Comparison of ENCODE assay signal across 14 cellular contexts in the genomic region with DNA sequence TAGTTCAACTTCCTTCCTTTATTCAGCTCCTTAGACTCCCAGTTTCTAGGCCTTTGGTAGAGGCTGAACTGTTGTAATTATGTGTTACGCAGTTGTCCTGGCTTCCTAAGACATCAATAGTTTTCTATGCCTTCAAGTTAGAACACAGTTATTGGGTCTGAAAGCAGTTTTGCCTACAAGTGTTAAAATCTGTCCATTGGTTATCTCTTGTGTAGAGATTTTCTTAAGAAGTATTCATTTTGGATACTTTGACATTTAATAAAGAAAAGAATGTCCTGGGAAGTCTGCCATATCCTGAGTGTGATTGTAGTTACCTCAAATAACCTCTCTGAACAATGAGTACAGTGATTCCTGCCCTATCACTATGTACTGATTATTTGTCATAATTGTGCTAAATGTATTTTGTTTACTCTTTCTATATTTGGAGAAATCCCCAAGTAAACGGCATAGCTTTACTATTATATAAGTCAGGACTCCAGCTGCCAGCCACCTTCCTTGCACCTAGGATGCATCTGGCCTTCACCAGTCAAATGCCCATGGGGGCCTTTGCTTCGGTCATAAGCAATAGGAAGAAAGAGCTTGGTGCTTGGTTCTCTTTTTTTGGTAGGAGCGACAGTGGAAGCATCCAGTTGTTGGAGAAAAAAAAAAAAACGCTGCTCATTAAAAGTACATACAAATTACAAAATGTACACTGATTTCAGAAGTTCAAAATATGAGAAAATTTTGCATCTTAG.
DNase-seq lines count a peak whose midpoint lies in the region; ATAC-seq and TF ChIP-seq lines count a peak whose summit lies in the region.
"Had no signal": no experiment of that assay in that cellular context is flagged by ENCODE, and none has a peak within 500 bp of the region (broad histone marks: within the 10 kb centered on the region; RNA-seq: fewer than 3 reads in every experiment).

No MANE protein-coding gene starts in this region.

- no peaks in the 10 kb centered on the region for H3K27me3 Mint-ChIP-seq in WTC11 (ENCODE audit: low read depth)
- H3K27me3 Mint-ChIP-seq in effector memory CD8-positive, alpha-beta T cell, result peaks cover 0 to 6% of the 10 kb centered on the region in 2 donors
- no peaks in the 10 kb centered on the region for H3K27me3 Mint-ChIP-seq in activated CD4-positive, alpha-beta memory T cell treated with anti-CD3 and anti-CD28 coated beads for 36 hours
- H3K27me3 Mint-ChIP-seq: B cell had no signal

- no peaks in the 10 kb centered on the region for H3K36me3 ChIP-seq in body of pancreas (replicated peaks in 1 of 2; ENCODE audit: insufficient read depth in 1 of 2, low read depth in 2 of 2)
- H3K36me3 ChIP-seq: neutrophil had no signal

- peaks cover 9% of the 10 kb centered on the region; the same call in 1 of the 2 replicates for H3K4me1 Mint-ChIP-seq in WTC11
- H3K4me1 Mint-ChIP-seq in effector memory CD8-positive, alpha-beta T cell (ENCODE audit: low read depth in 2 of 2), result no peaks in the 10 kb centered on the region
- H3K4me1 Mint-ChIP-seq in activated CD4-positive, alpha-beta memory T cell treated with anti-CD3 and anti-CD28 coated beads for 36 hours (ENCODE audit: low read depth), result no peaks in the 10 kb centered on the region
- H3K4me1 Mint-ChIP-seq: B cell had no signal

- no peak overlapping the region for H3K4me3 Mint-ChIP-seq in WTC11
- H3K4me3 Mint-ChIP-seq in effector memory CD8-positive, alpha-beta T cell, result no peak overlapping the region
- H3K4me3 Mint-ChIP-seq in activated CD4-positive, alpha-beta memory T cell treated with anti-CD3 and anti-CD28 coated beads for 36 hours, result no peak overlapping the region
- H3K4me3 Mint-ChIP-seq: activated naive CD4-positive, alpha-beta T cell treated with anti-CD3 and anti-CD28 coated beads for 36 hours; B cell had no signal

- no peaks in the 10 kb centered on the region for H3K36me3 Mint-ChIP-seq in WTC11
- no peaks in the 10 kb centered on the region for H3K36me3 Mint-ChIP-seq in effector memory CD8-positive, alpha-beta T cell (ENCODE audit: insufficient read depth)
- H3K36me3 Mint-ChIP-seq in activated CD4-positive, alpha-beta memory T cell treated with anti-CD3 and anti-CD28 coated beads for 36 hours, result no peaks in the 10 kb centered on the region

- peaks cover 7% of the 10 kb centered on the region for H3K4me1 ChIP-seq in body of pancreas

- POLR2A ChIA-PET in WTC11 (lab: Charles Lee), result no interaction called here
- POLR2A ChIA-PET in activated CD4-positive, alpha-beta memory T cell treated with anti-CD3 and anti-CD28 coated beads for 36 hours (lab: Charles Lee), result no interaction called here

- no peak overlapping the region for H3K27ac Mint-ChIP-seq in WTC11
- H3K27ac Mint-ChIP-seq in effector memory CD8-positive, alpha-beta T cell, result no peak overlapping the region
- no peak overlapping the region for H3K27ac Mint-ChIP-seq in activated CD4-positive, alpha-beta memory T cell treated with anti-CD3 and anti-CD28 coated beads for 36 hours
- H3K27ac Mint-ChIP-seq: activated naive CD4-positive, alpha-beta T cell treated with anti-CD3 and anti-CD28 coated beads for 36 hours; B cell had no signal

- no peak for TF ChIP-seq POLR2A in body of pancreas (IDR thresholded peaks at IDR 0.05)

- intact Hi-C loops in body of pancreas (cut with DNase I) (no loop called here), Right ventricle myocardium superior (cut with DNase I) (no loop called here), sciatic nerve (cut with DNase I) (no loop called here)
- intact Hi-C loops in activated CD4-positive, alpha-beta memory T cell treated with anti-CD3 and anti-CD28 coated beads for 36 hours (cut with micrococcal nuclease), result no loop called here

- ATAC-seq in body of pancreas, result peak; percentile 56
- ATAC-seq in Right ventricle myocardium superior (ENCODE audit: poor library complexity), result peak; percentile 89
- peak; percentile 95 for ATAC-seq in sciatic nerve
- no peak for ATAC-seq in WTC11
- ATAC-seq in effector memory CD8-positive, alpha-beta T cell (replicated peaks), result no peak

- H3K27me3 ChIP-seq in body of pancreas, result no peaks in the 10 kb centered on the region
- H3K27me3 ChIP-seq: neutrophil had no signal

- H3K9me3 ChIP-seq in body of pancreas, result no peaks in the 10 kb centered on the region
- H3K9me3 ChIP-seq: neutrophil had no signal

- CTCF ChIA-PET in WTC11 (lab: Charles Lee), result no interaction called here
- CTCF ChIA-PET in activated CD4-positive, alpha-beta memory T cell treated with anti-CD3 and anti-CD28 coated beads for 36 hours (lab: Charles Lee), result no interaction called here

- peak; percentile 47 for DNase-seq in HCEC 1CT
- DNase-seq in body of pancreas, result no peak
- DNase-seq in Right ventricle myocardium superior, result peak; percentile 44
- DNase-seq in sciatic nerve (ENCODE audit: low spot score), result no peak
- no peak for DNase-seq in WTC11 (ENCODE audit: low spot score)
- DNase-seq in effector memory CD8-positive, alpha-beta T cell, result no peak
- no peak for DNase-seq in SK-N-DZ (ENCODE audit: low spot score)
- no peak for DNase-seq in activated CD4-positive, alpha-beta memory T cell treated with anti-CD3 and anti-CD28 coated beads for 36 hours
- DNase-seq: activated CD8-positive, alpha-beta memory T cell treated with anti-CD3 and anti-CD28 coated beads, Interleukin-2, amount 50 U/mL, for 4 hours; activated naive CD4-positive, alpha-beta T cell treated with anti-CD3 and anti-CD28 coated beads for 36 hours; mesendoderm; OCI-M1 had no signal

- H3K27ac ChIP-seq in body of pancreas, result peak overlapping the region in 1 of 4 donors; percentile 22
- H3K27ac ChIP-seq: neutrophil had no signal

- TF ChIP-seq CTCF in body of pancreas (IDR thresholded peaks at IDR 0.05), result no peak
- TF ChIP-seq CTCF in WTC11 (IDR thresholded peaks at IDR 0.05), result no peak

- H3K4me3 ChIP-seq in body of pancreas, result no peak overlapping the region

- WGBS in body of pancreas, 2 donors, result 46 to 56% methylated on average over 5 of the region's 5 CpGs

- H3K9me3 Mint-ChIP-seq in WTC11, result 0 out of 2 replicates have a peak, but pooled peaks cover 3% of the 10 kb centered on the region
- no peaks in the 10 kb centered on the region for H3K9me3 Mint-ChIP-seq in effector memory CD8-positive, alpha-beta T cell
- H3K9me3 Mint-ChIP-seq in activated CD4-positive, alpha-beta memory T cell treated with anti-CD3 and anti-CD28 coated beads for 36 hours, result no peaks in the 10 kb centered on the region
- H3K9me3 Mint-ChIP-seq: activated naive CD4-positive, alpha-beta T cell treated with anti-CD3 and anti-CD28 coated beads for 36 hours had no signal

TF ChIP-seq in WTC11, 78 proteins besides CTCF, POLR2A, EP300 and RAD21 (continues in another document):
- TF ChIP-seq CREB1 (CRISPR knock-in tag; IDR thresholded peaks at IDR 0.05) (no peak), KAT7 (CRISPR knock-in tag; IDR thresholded peaks at IDR 0.05; ENCODE audit: borderline replicate concordance) (no peak), CREM (CRISPR knock-in tag; IDR thresholded peaks at IDR 0.05) (no peak), EMX1 (CRISPR knock-in tag; IDR thresholded peaks at IDR 0.05) (no peak), JAZF1 (CRISPR knock-in tag; IDR thresholded peaks at IDR 0.05) (no peak), ARID4B (CRISPR knock-in tag; IDR thresholded peaks at IDR 0.05; ENCODE audit: borderline replicate concordance) (no peak)
- TF ChIP-seq, protein P1, sequence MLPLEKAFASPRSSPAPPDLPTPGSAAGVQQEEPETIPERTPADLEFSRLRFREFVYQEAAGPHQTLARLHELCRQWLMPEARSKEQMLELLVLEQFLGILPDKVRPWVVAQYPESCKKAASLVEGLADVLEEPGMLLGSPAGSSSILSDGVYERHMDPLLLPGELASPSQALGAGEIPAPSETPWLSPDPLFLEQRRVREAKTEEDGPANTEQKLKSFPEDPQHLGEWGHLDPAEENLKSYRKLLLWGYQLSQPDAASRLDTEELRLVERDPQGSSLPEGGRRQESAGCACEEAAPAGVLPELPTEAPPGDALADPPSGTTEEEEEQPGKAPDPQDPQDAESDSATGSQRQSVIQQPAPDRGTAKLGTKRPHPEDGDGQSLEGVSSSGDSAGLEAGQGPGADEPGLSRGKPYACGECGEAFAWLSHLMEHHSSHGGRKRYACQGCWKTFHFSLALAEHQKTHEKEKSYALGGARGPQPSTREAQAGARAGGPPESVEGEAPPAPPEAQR (CRISPR knock-in tag; IDR thresholded peaks at IDR 0.05), result no peak
- TF ChIP-seq, protein P2, sequence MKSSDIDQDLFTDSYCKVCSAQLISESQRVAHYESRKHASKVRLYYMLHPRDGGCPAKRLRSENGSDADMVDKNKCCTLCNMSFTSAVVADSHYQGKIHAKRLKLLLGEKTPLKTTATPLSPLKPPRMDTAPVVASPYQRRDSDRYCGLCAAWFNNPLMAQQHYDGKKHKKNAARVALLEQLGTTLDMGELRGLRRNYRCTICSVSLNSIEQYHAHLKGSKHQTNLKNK (CRISPR knock-in tag; IDR thresholded peaks at IDR 0.05), result no peak

Comparison
In these comparisons a context has a peak if more than half of its experiments do, and no peak if none do; other contexts are left out.
1. DNase-seq: peak in HCEC 1CT (single experiment) and Right ventricle myocardium superior (single experiment); none in body of pancreas (0 of 4), sciatic nerve (single experiment), WTC11 (single experiment), effector memory CD8-positive, alpha-beta T cell (0 of 3), SK-N-DZ (single experiment) and activated CD4-positive, alpha-beta memory T cell treated with anti-CD3 and anti-CD28 coated beads for 36 hours (single experiment).
2. ATAC-seq: peak in body of pancreas (single experiment), Right ventricle myocardium superior (single experiment) and sciatic nerve (single experiment); none in WTC11 (single experiment) and effector memory CD8-positive, alpha-beta T cell (single experiment).